In the genomic region with DNA sequence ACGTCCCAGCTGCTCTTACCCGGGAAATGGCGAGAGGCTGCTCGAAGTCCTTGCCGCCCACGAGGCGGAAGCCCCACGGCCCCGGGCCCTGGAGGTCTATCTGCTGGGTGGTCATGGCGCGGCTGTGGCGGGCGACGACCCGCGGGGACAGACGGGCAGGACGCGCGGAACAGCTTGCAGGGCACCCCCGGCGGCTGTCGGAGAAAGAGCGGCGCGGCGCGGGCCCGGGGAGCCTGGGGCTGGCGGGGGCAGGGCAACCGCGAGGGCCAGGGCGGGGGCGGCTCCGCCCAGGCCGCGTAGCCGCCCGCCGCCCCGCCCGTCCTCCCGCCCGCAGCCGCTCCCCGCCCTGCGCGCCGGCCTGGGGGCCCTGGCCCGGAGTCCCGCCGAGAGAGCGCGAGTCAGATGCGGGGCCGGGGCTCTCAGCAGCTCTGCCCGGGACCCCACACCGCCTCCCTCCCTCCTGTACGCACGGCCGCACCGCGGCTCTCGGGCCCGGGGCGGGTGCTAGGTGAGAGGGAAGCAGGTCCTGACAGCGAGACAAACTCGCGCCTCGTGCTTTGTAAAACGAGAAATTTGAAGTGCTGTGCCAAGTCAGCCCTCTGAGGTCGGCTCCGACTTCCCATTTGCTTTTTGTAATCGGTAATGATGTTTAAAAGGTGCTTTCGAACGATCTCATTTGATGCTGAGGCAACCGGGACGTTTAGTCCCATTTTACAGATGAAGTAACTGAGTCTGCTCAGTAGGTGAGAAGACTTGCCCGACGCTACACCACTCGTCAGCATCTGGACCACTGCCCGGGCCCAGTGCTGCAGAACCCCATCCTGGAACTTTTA, we compare ENCODE assay signal across 8 cellular contexts. TPM values are rescaled to one million over a fixed set of nuclear protein-coding genes. Genes with fewer than 3 reads are reported as not detected.
DNase-seq lines count a peak whose midpoint lies in the region; ATAC-seq and TF ChIP-seq lines count a peak whose summit lies in the region.

A gene with protein sequence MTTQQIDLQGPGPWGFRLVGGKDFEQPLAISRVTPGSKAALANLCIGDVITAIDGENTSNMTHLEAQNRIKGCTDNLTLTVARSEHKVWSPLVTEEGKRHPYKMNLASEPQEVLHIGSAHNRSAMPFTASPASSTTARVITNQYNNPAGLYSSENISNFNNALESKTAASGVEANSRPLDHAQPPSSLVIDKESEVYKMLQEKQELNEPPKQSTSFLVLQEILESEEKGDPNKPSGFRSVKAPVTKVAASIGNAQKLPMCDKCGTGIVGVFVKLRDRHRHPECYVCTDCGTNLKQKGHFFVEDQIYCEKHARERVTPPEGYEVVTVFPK (minus strand): TSS at position 203 of the 833 bp plus-strand sequence. CDS start 88 bp downstream, at position 115.

- peak within 1 kb of the TSS; percentile 88 for H3K27ac ChIP-seq in HUES6 (ENCODE audit: low read depth, low read length)

- 0 out of 2 replicates have a peak, but pooled peaks cover 9% of the 10 kb centered on the region for H3K36me3 ChIP-seq in HUES6 (ENCODE audit: control insufficient read depth, insufficient read depth, low read length)
- H3K36me3 ChIP-seq in kidney epithelial cell (ENCODE audit: control insufficient read depth, insufficient read depth, low read length) = no peaks in the 10 kb centered on the region

- peak; percentile 49 for ATAC-seq in GM21526 (IDR thresholded peaks at IDR 0.05; ENCODE audit: low FRiP score, unreplicated experiment)

- DNase-seq in GM03348 (ENCODE audit: low spot score) = peak; percentile 95
- peak; percentile 51 for DNase-seq in SW480 (ENCODE audit: low spot score)
- DNase-seq in cardiac fibroblast (ENCODE audit: low read depth in 2 of 2) = peak; percentile 52 to 74
- no peak for DNase-seq in kidney epithelial cell (ENCODE audit: low read depth)
- DNase-seq in stimulated activated CD8-positive, alpha-beta memory T cell treated with anti-CD3 and anti-CD28 coated beads, Interleukin-2, amount 100 ng/mL, for 48 hours (ENCODE audit: low read depth in 2 of 2) = peak; percentile 6 to 8
- no peak for DNase-seq in nucleus accumbens (lab: John Stamatoyannopoulos, UW)

- no peak for TF ChIP-seq CTCF in cardiac fibroblast (IDR thresholded peaks at IDR 0.05; ENCODE audit: low read depth, low read length)
- no peak for TF ChIP-seq CTCF in kidney epithelial cell (IDR thresholded peaks at IDR 0.05; ENCODE audit: insufficient read depth, low read length, poor library complexity, severe bottlenecking)

- H3K4me1 ChIP-seq in HUES6 (ENCODE audit: control insufficient read depth, insufficient read depth, low read length) = peaks cover 57% of the 10 kb centered on the region

- H3K4me3 ChIP-seq in HUES6 (ENCODE audit: low read depth, low read length) (peak within 1 kb of the TSS; percentile 94), cardiac fibroblast (replicated peaks in 1 of 2; ENCODE audit: low read depth in 2 of 2, low read length in 2 of 2) (peak within 1 kb of the TSS; percentile 93 to 97), kidney epithelial cell (ENCODE audit: low read depth, low read length) (peak within 1 kb of the TSS; percentile 96)

- H3K27me3 ChIP-seq in HUES6 (ENCODE audit: control insufficient read depth, insufficient read depth, low read length) (peaks cover 16% of the 10 kb centered on the region), kidney epithelial cell (ENCODE audit: control insufficient read depth, insufficient read depth, low read length) (no peaks in the 10 kb centered on the region)

- H3K9ac ChIP-seq in HUES6 (ENCODE audit: low read length) = peak within 1 kb of the TSS; percentile 94

- no peaks in the 10 kb centered on the region for H3K9me3 ChIP-seq in HUES6 (ENCODE audit: control insufficient read depth, insufficient read depth, low read depth, low read length)

RNA-seq across cellular contexts. Expression of the gene that starts here (rescaled TPM):
- 54.7 and 58.1 TPM in 2 replicates for total RNA-seq in kidney epithelial cell

Comparison
In these comparisons a context has a peak if more than half of its experiments do, and no peak if none do; other contexts are left out.
1. DNase-seq: peak in GM03348 (single experiment), SW480 (single experiment), cardiac fibroblast (2 of 2) and stimulated activated CD8-positive, alpha-beta memory T cell treated with anti-CD3 and anti-CD28 coated beads, Interleukin-2, amount 100 ng/mL, for 48 hours (2 of 2); none in kidney epithelial cell (single experiment) and nucleus accumbens (0 of 56).
2. Peak in every context shown above with its lines, with median percentiles within 50 percentile points of each other: H3K4me3 ChIP-seq.